In the genomic region with DNA sequence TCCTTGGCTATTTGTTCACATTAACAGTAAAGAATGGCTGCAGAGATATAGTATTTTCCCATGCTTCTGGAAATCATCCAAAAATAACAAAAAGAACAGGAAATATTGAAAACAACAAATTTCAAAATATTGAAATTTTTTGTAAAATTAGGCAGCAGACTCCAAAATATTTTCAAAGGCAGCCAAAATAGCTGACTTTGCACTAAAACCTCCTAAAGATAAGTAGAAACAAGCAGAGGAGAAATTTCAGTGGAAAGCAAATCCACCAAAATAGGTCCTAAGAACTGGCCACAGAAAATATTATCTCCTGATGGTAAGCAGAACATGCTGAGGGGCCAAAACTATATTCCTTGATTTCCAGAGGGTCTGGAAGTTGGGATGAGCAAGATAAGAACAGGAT, we compare ENCODE assay signal across 28 cellular contexts.
"Had no signal": no experiment of that assay in that cellular context is flagged by ENCODE, and none has a peak within 500 bp of the region (broad histone marks: within the 10 kb centered on the region; RNA-seq: fewer than 3 reads in every experiment).

No MANE protein-coding gene starts in this region.

- H3K4me3 ChIP-seq: ascending aorta, breast epithelium, cardiac muscle cell, colonic mucosa, esophagus muscularis mucosa, gastroesophageal sphincter, heart right ventricle had no signal

- H3K36me3 ChIP-seq: ascending aorta, breast epithelium, cardiac muscle cell, colonic mucosa, esophagus muscularis mucosa, gastroesophageal sphincter, heart right ventricle had no signal

- H3K27me3 ChIP-seq: ascending aorta, breast epithelium, cardiac muscle cell, colonic mucosa, esophagus muscularis mucosa, gastroesophageal sphincter, heart right ventricle had no signal

- DNase-seq: activated CD4-positive, alpha-beta memory T cell treated with anti-CD3 and anti-CD28 coated beads, Interleukin-2, amount 10 ng/mL, durations not matched to agents 7 days and 5 days; activated CD4-positive, alpha-beta T cell treated with anti-CD3 and anti-CD28 coated beads for 36 hours; activated CD4-positive, alpha-beta T cell treated with anti-CD3 and anti-CD28 coated beads, Interleukin-2, amount 10 ng/mL, durations not matched to agents 7 days and 5 days; activated CD4-positive, alpha-beta T cell treated with anti-CD3 and anti-CD28 coated beads, Interleukin-2, amount 50 U/mL, for 4 hours; activated CD4-positive, CD25-positive, alpha-beta regulatory T cell; activated CD4-positive, CD25-positive, alpha-beta regulatory T cell treated with anti-CD3 and anti-CD28 coated beads, Interleukin-2, amount 50 U/mL, for 72 hours; activated CD8-positive, alpha-beta memory T cell treated with anti-CD3 and anti-CD28 coated beads, Interleukin-2, amount 50 U/mL, for 48 hours; activated gamma-delta T cell; activated naive CD4-positive, alpha-beta T cell; activated naive CD4-positive, alpha-beta T cell treated with anti-CD3 and anti-CD28 coated beads, Interleukin-2, amount 10 ng/mL, durations not matched to agents 7 days and 5 days; activated naive CD8-positive, alpha-beta T cell treated with anti-CD3 and anti-CD28 coated beads, Interleukin-2, amount 10 ng/mL, durations not matched to agents 7 days and 5 days; activated T-cell treated with anti-CD3 and anti-CD28 coated beads for 4 hours; activated T-cell treated with anti-CD3 and anti-CD28 coated beads, Interleukin-2, amount 50 U/mL, for 24 hours; activated T-cell treated with anti-CD3 and anti-CD28 coated beads, Interleukin-2, amount 50 U/mL, for 72 hours; central memory CD4-positive, alpha-beta T cell; cerebellar nuclear complex; colonic mucosa; effector CD8-positive, alpha-beta T cell; erythroblast; foreskin melanocyte; heart right ventricle; T-helper 2 cell had no signal

- ATAC-seq: activated CD4-positive, alpha-beta T cell treated with anti-CD3 and anti-CD28 coated beads for 36 hours; activated naive CD4-positive, alpha-beta T cell treated with anti-CD3 and anti-CD28 coated beads, Interleukin-2, amount 50 U/mL, for 72 hours; activated T-cell treated with anti-CD3 and anti-CD28 coated beads, Interleukin-2, amount 50 U/mL, for 72 hours; gastroesophageal sphincter; heart right ventricle had no signal

- H3K27ac ChIP-seq: ascending aorta, breast epithelium, cardiac muscle cell, colonic mucosa, esophagus muscularis mucosa, gastroesophageal sphincter, heart right ventricle had no signal

- H3K9me3 ChIP-seq: ascending aorta, breast epithelium, colonic mucosa, esophagus muscularis mucosa, gastroesophageal sphincter, heart right ventricle had no signal

- H3K4me1 ChIP-seq: ascending aorta, breast epithelium, colonic mucosa, esophagus muscularis mucosa, gastroesophageal sphincter, heart right ventricle had no signal
